In the genomic region with DNA sequence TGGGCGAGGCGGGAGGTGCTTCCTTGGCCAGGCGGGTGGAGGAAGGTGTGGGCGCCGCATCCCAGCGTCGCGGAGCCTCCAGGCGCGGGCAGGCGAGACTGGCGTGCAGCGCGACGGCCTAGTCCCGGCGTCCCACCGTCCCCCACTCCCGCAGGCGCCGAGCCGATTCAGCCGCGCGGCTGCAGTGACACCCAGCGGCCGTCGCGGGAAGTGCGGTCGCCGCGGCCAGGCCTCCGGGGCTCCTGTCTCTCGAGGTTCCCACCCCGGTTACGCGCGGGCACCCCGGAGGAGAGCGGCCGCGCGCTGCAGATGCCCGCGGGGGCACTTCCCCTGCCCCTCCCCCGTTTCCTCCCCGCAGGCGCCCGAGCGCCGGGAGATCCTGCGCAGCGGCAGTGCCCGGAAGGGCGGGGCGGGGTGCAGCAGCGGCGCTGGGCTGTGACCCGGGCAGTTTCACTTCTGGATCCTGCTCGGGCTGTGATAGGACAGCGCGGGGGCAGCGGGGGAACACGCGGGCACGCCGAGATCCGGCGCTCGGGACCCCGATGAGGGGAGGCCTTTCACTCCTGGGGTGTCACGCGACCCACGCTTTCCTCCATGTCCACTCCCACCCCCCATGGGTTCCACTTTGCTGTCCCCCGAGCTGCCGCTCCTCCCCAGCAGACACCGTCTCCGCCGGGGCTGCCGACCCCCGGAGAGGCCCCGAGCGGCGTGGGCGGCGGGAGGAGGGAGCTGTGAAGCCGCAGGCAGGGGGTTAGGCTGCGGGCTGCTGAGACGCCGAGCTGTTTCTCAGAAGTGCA, we compare ENCODE assay signal across 8 cellular contexts. TPM values are rescaled to one million over a fixed set of nuclear protein-coding genes. Genes with fewer than 3 reads are reported as not detected.
DNase-seq lines count a peak whose midpoint lies in the region; ATAC-seq and TF ChIP-seq lines count a peak whose summit lies in the region.

No MANE protein-coding gene starts in this region.

- DNase-seq in DMS114 treated with DMSO at 0.1 percent for 48 hours (lab: John Stamatoyannopoulos, UW; ENCODE audit: unreplicated experiment) (peak; percentile 56), activated T-cell treated with anti-CD3 and anti-CD28 coated beads for 4 hours (peak; percentile 88), epithelial cell of proximal tubule (ENCODE audit: low read depth) (peak; percentile 29)
- peak; percentile 95 for DNase-seq in stimulated activated CD8-positive, alpha-beta memory T cell treated with anti-CD3 and anti-CD28 coated beads, Interleukin-4, amount 100 ng/mL, for 48 hours

- H3K9me3 ChIP-seq in HUES6 (ENCODE audit: control insufficient read depth, insufficient read depth, low read depth, low read length): no peaks in the 10 kb centered on the region
- H3K9me3 ChIP-seq in OCI-LY3 (ENCODE audit: insufficient read depth, low read length): no peaks in the 10 kb centered on the region; the same call in 1 of the 2 replicates
- H3K9me3 ChIP-seq in mucosa of stomach (ENCODE audit: control insufficient read depth, low read length): no peaks in the 10 kb centered on the region

- no peaks in the 10 kb centered on the region for H4K20me1 ChIP-seq in OCI-LY3 (ENCODE audit: insufficient read depth, low read length)

- peak overlapping the region; percentile 86 for H3K4me3 ChIP-seq in HUES6 (ENCODE audit: low read depth, low read length)
- peak overlapping the region; percentile 78 for H3K4me3 ChIP-seq in OCI-LY3 (ENCODE audit: low read length)
- H3K4me3 ChIP-seq in epithelial cell of proximal tubule (ENCODE audit: low read depth, low read length): peak overlapping the region; percentile 69
- H3K4me3 ChIP-seq in mucosa of stomach (ENCODE audit: low read length): peak overlapping the region; percentile 32

- TF ChIP-seq CTCF in OCI-LY3 (IDR thresholded peaks at IDR 0.05; ENCODE audit: low read depth, low read length) (peak; percentile 61), epithelial cell of proximal tubule (conservative IDR thresholded peaks at IDR 0.05; ENCODE audit: low read depth, low read length) (peak; percentile 63)

- H2AFZ ChIP-seq in OCI-LY3 (ENCODE audit: low read depth, low read length): peak overlapping the region; percentile 44; the same call in 1 of the 2 replicates

- H3K27me3 ChIP-seq in HUES6 (ENCODE audit: control insufficient read depth, insufficient read depth, low read length) (peaks cover 4% of the 10 kb centered on the region; the same call in 1 of the 2 replicates), OCI-LY3 (ENCODE audit: low read depth, low read length) (no peaks in the 10 kb centered on the region), mucosa of stomach (ENCODE audit: control insufficient read depth, insufficient read depth, low read length) (no peaks in the 10 kb centered on the region)

- H3K27ac ChIP-seq in HUES6 (ENCODE audit: low read depth, low read length) (peak overlapping the region; percentile 91), OCI-LY3 (ENCODE audit: low read length) (peak overlapping the region; percentile 97)

- H3K4me1 ChIP-seq in HUES6 (ENCODE audit: control insufficient read depth, insufficient read depth, low read length) (peaks cover 47% of the 10 kb centered on the region), OCI-LY3 (ENCODE audit: low read length) (peaks cover 57% of the 10 kb centered on the region), mucosa of stomach (ENCODE audit: control insufficient read depth, insufficient read depth, low read length) (peaks cover 29% of the 10 kb centered on the region)

- no peaks in the 10 kb centered on the region for H3K36me3 ChIP-seq in HUES6 (ENCODE audit: control insufficient read depth, insufficient read depth, low read length)
- peaks cover 5% of the 10 kb centered on the region for H3K36me3 ChIP-seq in OCI-LY3 (replicated peaks; ENCODE audit: low read depth, low read length)
- H3K36me3 ChIP-seq in mucosa of stomach (ENCODE audit: control insufficient read depth, insufficient read depth, low read length): no peaks in the 10 kb centered on the region

- peak; percentile 56 for ATAC-seq in GM21447 (IDR thresholded peaks at IDR 0.05; ENCODE audit: unreplicated experiment)

- H3K9ac ChIP-seq in HUES6 (ENCODE audit: low read length) (peak overlapping the region; percentile 88), OCI-LY3 (ENCODE audit: low read length) (peak overlapping the region; percentile 99), mucosa of stomach (ENCODE audit: low read length) (peak overlapping the region; percentile 94)

- H3K79me2 ChIP-seq in OCI-LY3 (ENCODE audit: low read length): peaks cover 23% of the 10 kb centered on the region

- peak overlapping the region; percentile 92 for H3K4me2 ChIP-seq in OCI-LY3 (ENCODE audit: low read length)

RNA-seq across cellular contexts. Expression of a gene that starts 16.6 kb away (rescaled TPM):
- total RNA-seq in epithelial cell of proximal tubule: 20.1 and 42.0 TPM in 2 replicates

RNA-seq across cellular contexts. Expression of a gene that starts 24.0 kb away (rescaled TPM):
- 64.0 and 95.7 TPM in 2 replicates for total RNA-seq in epithelial cell of proximal tubule

RNA-seq across cellular contexts. Expression of a gene that starts 54.5 kb away (rescaled TPM):
- 29.4 and 53.3 TPM in 2 replicates for total RNA-seq in epithelial cell of proximal tubule

Comparison
In these comparisons a context has a peak if more than half of its experiments do, and no peak if none do; other contexts are left out.
1. Peak in every context shown above with its lines: DNase-seq, ATAC-seq, H3K4me3 ChIP-seq and H3K27ac ChIP-seq.
2. DNase-seq: peak in every context shown above with its lines; median percentile 95 in stimulated activated CD8-positive, alpha-beta memory T cell treated with anti-CD3 and anti-CD28 coated beads, Interleukin-4, amount 100 ng/mL, for 48 hours; 88 in activated T-cell treated with anti-CD3 and anti-CD28 coated beads for 4 hours; 56 in DMS114 treated with DMSO at 0.1 percent for 48 hours; 29 in epithelial cell of proximal tubule.
3. H3K4me3 ChIP-seq: peak in every context shown above with its lines; median percentile 86 in HUES6; 78 in OCI-LY3; 69 in epithelial cell of proximal tubule; 32 in mucosa of stomach.